Comparison of ENCODE assay signal across 10 cellular contexts in genomic region chr21:17793271-17793670, GRCh38. TPM values are rescaled to one million over a fixed set of nuclear protein-coding genes. Genes with fewer than 3 reads are reported as not detected.
DNase-seq lines count a peak whose midpoint lies in the region; ATAC-seq and TF ChIP-seq lines count a peak whose summit lies in the region.
"Had no signal": no experiment of that assay in that cellular context is flagged by ENCODE, and none has a peak within 500 bp of the region (broad histone marks: within the 10 kb centered on the region; RNA-seq: fewer than 3 reads in every experiment).

No MANE protein-coding gene starts in this region.

- H3K27me3 ChIP-seq in heart left ventricle, result no peaks in the 10 kb centered on the region
- H3K27me3 ChIP-seq in right atrium auricular region, result no peaks in the 10 kb centered on the region
- H3K27me3 ChIP-seq in endocrine pancreas (ENCODE audit: control insufficient read depth, insufficient read depth, low read length), result no peaks in the 10 kb centered on the region
- no peaks in the 10 kb centered on the region for H3K27me3 ChIP-seq in tibial nerve

- H3K4me1 Mint-ChIP-seq in endothelial cell (ENCODE audit: unreplicated experiment), result no peaks in the 10 kb centered on the region

- H3K36me3 Mint-ChIP-seq in endothelial cell (ENCODE audit: low read depth, unreplicated experiment), result no peaks in the 10 kb centered on the region

- H3K4me3 ChIP-seq in heart left ventricle (peak overlapping the region in 9 of 12 donors; percentile 28 to 58 (median 41)), right atrium auricular region (peak overlapping the region in 1 of 2 donors; percentile 29), endocrine pancreas (ENCODE audit: control insufficient read depth, insufficient read depth, low read length) (peak overlapping the region; percentile 56), tibial nerve (peak overlapping the region; percentile 13 to 42 (median 20))

- 72 to 84% (median 78%) methylated on average over 8 of the region's 8 CpGs for WGBS in heart left ventricle, 4 donors
- WGBS in tibial nerve, 2 donors, result 58 to 62% methylated on average over 8 of the region's 8 CpGs

- H3K27me3 Mint-ChIP-seq in endothelial cell (ENCODE audit: unreplicated experiment), result no peaks in the 10 kb centered on the region

- H3K9me3 Mint-ChIP-seq in endothelial cell (ENCODE audit: unreplicated experiment), result no peaks in the 10 kb centered on the region

- H3K9me3 ChIP-seq in heart left ventricle (no peaks in the 10 kb centered on the region), right atrium auricular region (no peaks in the 10 kb centered on the region), endocrine pancreas (ENCODE audit: control insufficient read depth, low read length) (no peaks in the 10 kb centered on the region), tibial nerve (no peaks in the 10 kb centered on the region)

- no peak overlapping the region for H3K9ac ChIP-seq in endocrine pancreas (ENCODE audit: control insufficient read depth, insufficient read depth, low read length)

- no peak for TF ChIP-seq EP300 in tibial nerve (IDR thresholded peaks at IDR 0.05)

- TF ChIP-seq CTCF in heart left ventricle (IDR thresholded peaks at IDR 0.05), result no peak
- TF ChIP-seq CTCF in right atrium auricular region (IDR thresholded peaks at IDR 0.05), result no peak
- TF ChIP-seq CTCF in tibial nerve (IDR thresholded peaks at IDR 0.05), result no peak
- no peak for TF ChIP-seq CTCF in endothelial cell (IDR thresholded peaks at IDR 0.05; ENCODE audit: unreplicated experiment)

- ATAC-seq in heart left ventricle (no peak), HG03520 (IDR thresholded peaks at IDR 0.05; ENCODE audit: unreplicated experiment) (peak; percentile 19)

- no peak overlapping the region for H3K4me3 Mint-ChIP-seq in endothelial cell (ENCODE audit: unreplicated experiment)

- H3K36me3 ChIP-seq in heart left ventricle, result peaks cover 0 to 40% (median 17%) of the 10 kb centered on the region in 9 donors
- H3K36me3 ChIP-seq in right atrium auricular region, result peaks cover 12% of the 10 kb centered on the region
- no peaks in the 10 kb centered on the region for H3K36me3 ChIP-seq in endocrine pancreas (ENCODE audit: control insufficient read depth, insufficient read depth, low read length)
- H3K36me3 ChIP-seq in tibial nerve, result peaks cover 0 to 12% (median 0%) of the 10 kb centered on the region in 3 donors

- H3K27ac Mint-ChIP-seq in endothelial cell (ENCODE audit: unreplicated experiment), result no peak overlapping the region

- DNase-seq in heart left ventricle, result no peak
- DNase-seq in right atrium auricular region (ENCODE audit: low spot score), result no peak
- DNase-seq in tibial nerve (ENCODE audit: low spot score in 2 of 2), result no peak
- no peak for DNase-seq in iPS-NIHi7 (ENCODE audit: extremely low spot score)
- no peak for DNase-seq in SK-N-DZ (ENCODE audit: low spot score)
- no peak for DNase-seq in endothelial cell (ENCODE audit: low spot score)
- DNase-seq: NCI-H187 treated with DMSO at 0.1 percent for 48 hours, Right ventricle myocardium superior had no signal

- H3K4me1 ChIP-seq in heart left ventricle (peaks cover 0 to 52% (median 11%) of the 10 kb centered on the region in 12 donors), right atrium auricular region (peaks cover 0 to 12% of the 10 kb centered on the region in 2 donors), endocrine pancreas (ENCODE audit: control insufficient read depth, insufficient read depth, low read length) (peaks cover 14% of the 10 kb centered on the region), tibial nerve (peaks cover 0 to 36% (median 0%) of the 10 kb centered on the region in 4 donors)

- intact Hi-C loops in heart left ventricle (cut with DNase I), result loop anchor here in 2 of 10 donors (2.0 to 10.0 kb wide), 2 partner anchors 26 to 108 kb away; partner anchors contain the start of gene C21orf91 (in 1 of the 2)

- H3K27ac ChIP-seq in heart left ventricle (peak overlapping the region in 9 of 12 donors; percentile 8 to 85 (median 46)), right atrium auricular region (peak overlapping the region in 1 of 2 donors; percentile 23), tibial nerve (peak overlapping the region in 3 of 4 donors; percentile 45 to 77 (median 73))

- no peak for TF ChIP-seq POLR2A in heart left ventricle (IDR thresholded peaks at IDR 0.05)
- no peak for TF ChIP-seq POLR2A in tibial nerve (IDR thresholded peaks at IDR 0.05)

RNA-seq across cellular contexts. Expression of gene C21orf91, which starts 25.9 kb away (rescaled TPM):
- total RNA-seq in heart left ventricle (10 to 100 TPM in 5 of 9 donors, 1 to 10 TPM in 4; 5.1 to 21.2 (median 14.4) TPM), right atrium auricular region (1 to 10 TPM; 3.9 to 5.3 TPM), tibial nerve (10 to 100 TPM in 2 of 4 donors, 1 to 10 TPM in 2; 3.6 to 14.2 (median 9.5) TPM), endothelial cell (ENCODE audit: unreplicated experiment) (29.5 TPM)
- polyA plus RNA-seq in heart left ventricle, result 1 to 10 TPM; 2.2 to 4.5 TPM
- polyA plus RNA-seq in SK-N-DZ (2014; cell fraction: cytosol; rRNA removed), result 7.3 and 9.8 TPM in 2 replicates
- polyA plus RNA-seq in SK-N-DZ (2014; cell fraction: nucleus; rRNA removed), result 5.9 and 8.4 TPM in 2 replicates
